Comparison of ENCODE assay signal across 11 cellular contexts in genomic region chr6:96089173-96089572, GRCh38.
DNase-seq lines count a peak whose midpoint lies in the region; ATAC-seq, FAIRE-seq and TF ChIP-seq lines count a peak whose summit lies in the region.
"Had no signal": no experiment of that assay in that cellular context is flagged by ENCODE, and none has a peak within 500 bp of the region (broad histone marks: within the 10 kb centered on the region; RNA-seq: fewer than 3 reads in every experiment).

No MANE protein-coding gene starts in this region.

- H3K9me2 ChIP-seq in SK-N-SH (no peaks in the 10 kb centered on the region), OCI-LY7 (ENCODE audit: insufficient read depth, low read length) (no peaks in the 10 kb centered on the region)

- H3K27ac ChIP-seq in SK-N-SH (ENCODE audit: low read depth in 2 of 2, low read length in 1 of 2) (no peak overlapping the region), OCI-LY7 (ENCODE audit: low read depth, low read length, poor library complexity, severe bottlenecking) (no peak overlapping the region)
- H3K27ac ChIP-seq: psoas muscle had no signal

- H3K4me1 ChIP-seq in SK-N-SH (ENCODE audit: control insufficient read depth in 1 of 2, insufficient read depth in 2 of 2, low read depth in 1 of 2, low read length in 1 of 2) (no peaks in the 10 kb centered on the region), OCI-LY7 (ENCODE audit: insufficient read depth, low read length, poor library complexity, severe bottlenecking) (no peaks in the 10 kb centered on the region)
- H3K4me1 ChIP-seq: psoas muscle had no signal

- H3K27me3 Mint-ChIP-seq in activated T-helper 1 cell treated with anti-CD3 and anti-CD28 coated beads, Interleukin-12 subunit alpha, Interleukin-12 subunit beta, Interleukin-2, Interleukin-4 antibody, amounts not matched to agents 30 ng/mL and 10 ng/mL and 1 ng/mL, durations not matched to agents 14 hours and 24 hours and 36 hours (ENCODE audit: insufficient read depth), result no peaks in the 10 kb centered on the region

- POLR2A ChIA-PET in SK-N-SH (lab: Yijun Ruan, JAX) (no interaction called here), OCI-LY7 (lab: Charles Lee) (no interaction called here)

- WGBS in SK-N-SH (ENCODE audit: low lambda C conversion rate), result 25% methylated on average over 1 of the region's 1 CpG

- H2AFZ ChIP-seq in SK-N-SH (ENCODE audit: low read depth) (no peak overlapping the region), OCI-LY7 (ENCODE audit: low read length) (no peak overlapping the region)

- DNase-seq in SK-N-SH, result no peak
- no peak for DNase-seq in OCI-LY7 (ENCODE audit: low spot score)
- peak; percentile 1 for DNase-seq in glomerular visceral epithelial cell (ENCODE audit: extremely low spot score)
- peak; percentile 0 for DNase-seq in urothelium cell line (ENCODE audit: low spot score)
- DNase-seq in GM20000 (ENCODE audit: low spot score), result no peak
- no peak for DNase-seq in activated T-helper 1 cell treated with anti-CD3 and anti-CD28 coated beads, Interleukin-12 subunit alpha, Interleukin-12 subunit beta, Interleukin-2, Interleukin-4 antibody, amounts not matched to agents 30 ng/mL and 10 ng/mL and 1 ng/mL, durations not matched to agents 14 hours and 24 hours and 36 hours (ENCODE audit: low spot score)
- DNase-seq in anterior cingulate cortex (lab: John Stamatoyannopoulos, UW), result no peak
- DNase-seq: aorta, left ventricle myocardium superior, psoas muscle had no signal

- H3K4me1 Mint-ChIP-seq in activated T-helper 1 cell treated with anti-CD3 and anti-CD28 coated beads, Interleukin-12 subunit alpha, Interleukin-12 subunit beta, Interleukin-2, Interleukin-4 antibody, amounts not matched to agents 30 ng/mL and 10 ng/mL and 1 ng/mL, durations not matched to agents 14 hours and 24 hours and 36 hours (ENCODE audit: low read depth), result no peaks in the 10 kb centered on the region

- H3K4me3 ChIP-seq in SK-N-SH (ENCODE audit: low read depth in 2 of 2, low read length in 1 of 2) (no peak overlapping the region), OCI-LY7 (ENCODE audit: low read depth, low read length, poor library complexity, severe bottlenecking) (no peak overlapping the region)
- H3K4me3 ChIP-seq: psoas muscle had no signal

- no peaks in the 10 kb centered on the region for H3K27me3 ChIP-seq in SK-N-SH (ENCODE audit: insufficient read depth)

- CTCF ChIA-PET in SK-N-SH (lab: Yijun Ruan, JAX) (interaction anchor here (1.0 to 1.4 kb wide), 3 partner anchors 19 to 653 kb away, joined by 3 to 4 read pairs (median 3); no protein-coding TSS in a partner anchor), OCI-LY7 (lab: Charles Lee; ENCODE audit: unreplicated experiment) (no interaction called here)

- no peak overlapping the region for H3K9ac ChIP-seq in SK-N-SH

- no peak overlapping the region for H3K27ac Mint-ChIP-seq in activated T-helper 1 cell treated with anti-CD3 and anti-CD28 coated beads, Interleukin-12 subunit alpha, Interleukin-12 subunit beta, Interleukin-2, Interleukin-4 antibody, amounts not matched to agents 30 ng/mL and 10 ng/mL and 1 ng/mL, durations not matched to agents 14 hours and 24 hours and 36 hours

- no peak overlapping the region for H3K4me3 Mint-ChIP-seq in activated T-helper 1 cell treated with anti-CD3 and anti-CD28 coated beads, Interleukin-12 subunit alpha, Interleukin-12 subunit beta, Interleukin-2, Interleukin-4 antibody, amounts not matched to agents 30 ng/mL and 10 ng/mL and 1 ng/mL, durations not matched to agents 14 hours and 24 hours and 36 hours

- ATAC-seq in SK-N-SH treated with all-trans-retinoic acid at 6 μM for 48 hours, result no peak
- ATAC-seq: left ventricle myocardium superior, psoas muscle had no signal

- no peak for TF ChIP-seq EP300 in SK-N-SH (IDR thresholded peaks at IDR 0.05; ENCODE audit: borderline replicate concordance in 1 of 2, low read depth in 1 of 2, low read length in 1 of 2)

- H3K9me3 Mint-ChIP-seq in activated T-helper 1 cell treated with anti-CD3 and anti-CD28 coated beads, Interleukin-12 subunit alpha, Interleukin-12 subunit beta, Interleukin-2, Interleukin-4 antibody, amounts not matched to agents 30 ng/mL and 10 ng/mL and 1 ng/mL, durations not matched to agents 14 hours and 24 hours and 36 hours, result no peaks in the 10 kb centered on the region

- peak; percentile 22; the same call in 1 of the 2 replicates for TF ChIP-seq RAD21 in SK-N-SH (IDR thresholded peaks at IDR 0.05; ENCODE audit: low read length)

- H3K36me3 ChIP-seq in SK-N-SH (replicated peaks in 1 of 2; ENCODE audit: control insufficient read depth in 1 of 2, insufficient read depth in 2 of 2, low read length in 1 of 2) (no peaks in the 10 kb centered on the region), OCI-LY7 (ENCODE audit: insufficient read depth, low read length) (no peaks in the 10 kb centered on the region)

- BruUV-seq in OCI-LY7 (replicated peaks; lab: Mats Ljungman, UMichigan), result no TSS peak

- TF ChIP-seq CTCF in SK-N-SH (IDR thresholded peaks at IDR 0.05) (peak; percentile 37), OCI-LY7 (conservative IDR thresholded peaks at IDR 0.05; ENCODE audit: low read length) (peak; percentile 49; the same call in 1 of the 2 replicates), GM20000 (IDR thresholded peaks at IDR 0.05; ENCODE audit: extremely low read depth, missing control alignments) (no peak)

- no peaks in the 10 kb centered on the region for H3K36me3 Mint-ChIP-seq in activated T-helper 1 cell treated with anti-CD3 and anti-CD28 coated beads, Interleukin-12 subunit alpha, Interleukin-12 subunit beta, Interleukin-2, Interleukin-4 antibody, amounts not matched to agents 30 ng/mL and 10 ng/mL and 1 ng/mL, durations not matched to agents 14 hours and 24 hours and 36 hours (ENCODE audit: low read depth)

- H3F3A ChIP-seq in SK-N-SH (replicated peaks; ENCODE audit: insufficient read depth), result no peaks in the 10 kb centered on the region

- H3K79me2 ChIP-seq in SK-N-SH (ENCODE audit: insufficient read depth) (no peaks in the 10 kb centered on the region), OCI-LY7 (ENCODE audit: insufficient read depth, low read depth, low read length) (no peaks in the 10 kb centered on the region)

- H4K20me1 ChIP-seq in SK-N-SH (ENCODE audit: insufficient read depth), result no peaks in the 10 kb centered on the region
- no peaks in the 10 kb centered on the region for H4K20me1 ChIP-seq in OCI-LY7 (ENCODE audit: insufficient read depth, low read length)

- H3K4me2 ChIP-seq in SK-N-SH (no peak overlapping the region), OCI-LY7 (ENCODE audit: low read length) (no peak overlapping the region)

- intact Hi-C loops in OCI-LY7 (cut with micrococcal nuclease; ENCODE audit: unreplicated experiment), result no loop called here
- intact Hi-C loops in activated T-helper 1 cell treated with anti-CD3 and anti-CD28 coated beads, Interleukin-12 subunit alpha, Interleukin-12 subunit beta, Interleukin-2, Interleukin-4 antibody, amounts not matched to agents 30 ng/mL and 10 ng/mL and 1 ng/mL, durations not matched to agents 14 hours and 24 hours and 36 hours (cut with micrococcal nuclease), result no loop called here

- FAIRE-seq in urothelium cell line (lab: Jason Lieb, UNC), result no peak

- H3K9me3 ChIP-seq in SK-N-SH, result no peaks in the 10 kb centered on the region
- H3K9me3 ChIP-seq in OCI-LY7 (ENCODE audit: low read length), result no peaks in the 10 kb centered on the region
- H3K9me3 ChIP-seq: psoas muscle had no signal

TF ChIP-seq in SK-N-SH, 30 proteins besides CTCF, POLR2A, EP300 and RAD21:
- peak; percentile 24; the same call in 1 of the 2 replicates for TF ChIP-seq SMC3 (IDR thresholded peaks at IDR 0.05; ENCODE audit: low read depth, low read length)
- TF ChIP-seq YY1 (IDR thresholded peaks at IDR 0.05; ENCODE audit: low read depth), result no peak

TF ChIP-seq in SK-N-SH treated with all-trans-retinoic acid at 6 μM for 48 hours, 23 proteins besides CTCF, POLR2A, EP300 and RAD21:
- TF ChIP-seq TOX (CRISPR knock-in tag; IDR thresholded peaks at IDR 0.05; ENCODE audit: borderline replicate concordance), result no peak
- no peak for TF ChIP-seq SNAI2 (CRISPR knock-in tag; IDR thresholded peaks at IDR 0.05)
- no peak for TF ChIP-seq OSR1 (CRISPR knock-in tag; IDR thresholded peaks at IDR 0.05)
- TF ChIP-seq POU6F1 (CRISPR knock-in tag; IDR thresholded peaks at IDR 0.05; ENCODE audit: borderline replicate concordance, low read depth), result no peak
- TF ChIP-seq PPARA (CRISPR knock-in tag; IDR thresholded peaks at IDR 0.05; ENCODE audit: borderline replicate concordance), result no peak
- no peak for TF ChIP-seq CREB5 (CRISPR knock-in tag; IDR thresholded peaks at IDR 0.05; ENCODE audit: low read depth)
- no peak for TF ChIP-seq RARB (CRISPR knock-in tag; IDR thresholded peaks at IDR 0.05)
- TF ChIP-seq ZNF565 (CRISPR knock-in tag; conservative IDR thresholded peaks at IDR 0.05; ENCODE audit: low read depth), result no peak
- TF ChIP-seq ZNF8 (CRISPR knock-in tag; IDR thresholded peaks at IDR 0.05), result no peak
- TF ChIP-seq BACH2 (CRISPR knock-in tag; IDR thresholded peaks at IDR 0.05; ENCODE audit: borderline replicate concordance), result no peak

Comparison
In these comparisons a context has a peak if more than half of its experiments do, and no peak if none do; other contexts are left out.
1. DNase-seq: peak in glomerular visceral epithelial cell (single experiment) and urothelium cell line (single experiment); none in SK-N-SH (single experiment), OCI-LY7 (single experiment), GM20000 (single experiment), activated T-helper 1 cell treated with anti-CD3 and anti-CD28 coated beads, Interleukin-12 subunit alpha, Interleukin-12 subunit beta, Interleukin-2, Interleukin-4 antibody, amounts not matched to agents 30 ng/mL and 10 ng/mL and 1 ng/mL, durations not matched to agents 14 hours and 24 hours and 36 hours (single experiment) and anterior cingulate cortex (0 of 58).